9 cellular contexts compared by ENCODE assay signal in the genomic region with DNA sequence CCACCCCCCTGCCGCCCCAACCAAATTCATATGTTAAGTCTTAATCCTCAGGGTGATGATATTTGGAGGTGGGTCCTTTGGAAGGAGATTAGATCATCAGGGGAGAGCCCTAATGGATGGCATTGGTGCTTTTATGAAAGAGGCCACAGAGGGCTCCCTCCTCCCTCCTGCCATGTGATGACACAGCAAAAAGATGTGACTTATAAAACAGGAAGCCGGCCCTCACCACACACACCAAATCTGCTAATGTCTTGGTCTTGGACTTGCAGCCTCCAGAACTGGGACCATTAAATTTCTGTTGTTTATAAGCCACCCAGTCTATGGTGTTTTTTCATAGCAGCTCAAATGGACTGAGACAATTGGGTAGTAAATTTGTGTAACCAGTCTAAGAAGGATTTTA.
A peak's percentile ranks its signal among the peaks of the same experiment; 100 is the strongest.
DNase-seq lines count a peak whose midpoint lies in the region; TF ChIP-seq lines count a peak whose summit lies in the region.
"Had no signal": no experiment of that assay in that cellular context is flagged by ENCODE, and none has a peak within 500 bp of the region (broad histone marks: within the 10 kb centered on the region; RNA-seq: fewer than 3 reads in every experiment).

No MANE protein-coding gene starts in this region.

- H3K27ac ChIP-seq in WERI-Rb-1 (no peak overlapping the region), mesendoderm (ENCODE audit: low read depth, low read length) (no peak overlapping the region), coronary artery (no peak overlapping the region)
- H3K27ac ChIP-seq: SJSA1 had no signal

- no peaks in the 10 kb centered on the region for H3K79me1 ChIP-seq in mesendoderm (ENCODE audit: low read length)

- no peaks in the 10 kb centered on the region for H3K36me3 ChIP-seq in WERI-Rb-1
- no peaks in the 10 kb centered on the region for H3K36me3 ChIP-seq in mesendoderm (ENCODE audit: control insufficient read depth, insufficient read depth, low read length)
- H3K36me3 ChIP-seq: SJSA1 had no signal

- no peaks in the 10 kb centered on the region for H3K79me2 ChIP-seq in mesendoderm (ENCODE audit: control insufficient read depth, insufficient read depth, low read length)

- peak; percentile 15 for DNase-seq in NK-92 treated with Interleukin-12 subunit alpha and Interleukin-12 subunit beta, amount 100 ng/mL, for 24 hours (lab: John Stamatoyannopoulos, UW)
- DNase-seq in NK-92 (lab: John Stamatoyannopoulos, UW; ENCODE audit: unreplicated experiment) (no peak), WERI-Rb-1 (peak; percentile 20), mesendoderm (peak; percentile 76), amniotic stem cell (lab: John Stamatoyannopoulos, UW) (no peak), SHP77 treated with DMSO at 0.1 percent for 48 hours (lab: John Stamatoyannopoulos, UW) (no peak), coronary artery (ENCODE audit: low spot score) (no peak)
- peak; percentile 50 for DNase-seq in Jurkat, Clone E6-1 (ENCODE audit: low read depth, low spot score)

- no peak overlapping the region for H2BK120ac ChIP-seq in mesendoderm (ENCODE audit: low read depth, low read length)

- H3K27me3 ChIP-seq in WERI-Rb-1 (ENCODE audit: insufficient read depth, low read depth, severe bottlenecking) (no peaks in the 10 kb centered on the region), mesendoderm (ENCODE audit: insufficient read depth, low read length, poor library complexity) (no peaks in the 10 kb centered on the region)
- H3K27me3 ChIP-seq: SJSA1 had no signal

- H3K9ac ChIP-seq in mesendoderm (ENCODE audit: low read length), result no peak overlapping the region

- H3K4me3 ChIP-seq in Jurkat, Clone E6-1 (ENCODE audit: low read length), result no peak overlapping the region
- H3K4me3 ChIP-seq in WERI-Rb-1 (ENCODE audit: low read depth, low read length), result no peak overlapping the region
- H3K4me3 ChIP-seq in mesendoderm (ENCODE audit: low read length), result no peak overlapping the region
- no peak overlapping the region for H3K4me3 ChIP-seq in coronary artery
- H3K4me3 ChIP-seq: SJSA1 had no signal

- H3K56ac ChIP-seq in mesendoderm (ENCODE audit: low read length), result no peak overlapping the region

- no peak overlapping the region for H3K4me2 ChIP-seq in mesendoderm (ENCODE audit: low read length)

- H2AK5ac ChIP-seq in mesendoderm (ENCODE audit: low read length), result no peak overlapping the region

- H3K9me3 ChIP-seq in WERI-Rb-1 (ENCODE audit: severe bottlenecking), result no peaks in the 10 kb centered on the region
- H3K9me3 ChIP-seq: SJSA1 had no signal

- no peaks in the 10 kb centered on the region for H3K4me1 ChIP-seq in mesendoderm (ENCODE audit: control insufficient read depth, low read depth, low read length)
- H3K4me1 ChIP-seq: SJSA1 had no signal

- H3K18ac ChIP-seq in mesendoderm (ENCODE audit: low read length), result peak overlapping the region; percentile 68

- H4K8ac ChIP-seq in mesendoderm (ENCODE audit: low read depth, low read length), result no peak overlapping the region

- H2BK5ac ChIP-seq in mesendoderm (ENCODE audit: low read length), result no peak overlapping the region

- no peak overlapping the region for H2BK15ac ChIP-seq in mesendoderm (replicated peaks; ENCODE audit: low read depth)

- no peak overlapping the region for H3K23ac ChIP-seq in mesendoderm (ENCODE audit: low read length)

- WGBS in mesendoderm (ENCODE audit: extremely low coverage, insufficient coverage, low lambda C conversion rate), result no CpG with 5 or more reads among the region's 2 CpGs

- TF ChIP-seq CTCF in WERI-Rb-1 (IDR thresholded peaks at IDR 0.05; ENCODE audit: low read depth, low read length), result no peak
- TF ChIP-seq CTCF in coronary artery (IDR thresholded peaks at IDR 0.05), result no peak

- H4K5ac ChIP-seq in mesendoderm (ENCODE audit: low read length), result no peak overlapping the region

- no peak overlapping the region for H3K4ac ChIP-seq in mesendoderm (ENCODE audit: low read depth, low read length)

Comparison
In these comparisons a context has a peak if more than half of its experiments do, and no peak if none do; other contexts are left out.
1. DNase-seq: peak in NK-92 treated with Interleukin-12 subunit alpha and Interleukin-12 subunit beta, amount 100 ng/mL, for 24 hours (single experiment), Jurkat, Clone E6-1 (single experiment), WERI-Rb-1 (single experiment) and mesendoderm (single experiment); none in NK-92 (single experiment), amniotic stem cell (single experiment), SHP77 treated with DMSO at 0.1 percent for 48 hours (single experiment) and coronary artery (single experiment).